Comparison of ENCODE assay signal across 11 cellular contexts in genomic region chr4:47936336-47936735, GRCh38.
"Had no signal": no experiment of that assay in that cellular context is flagged by ENCODE, and none has a peak within 500 bp of the region (broad histone marks: within the 10 kb centered on the region; RNA-seq: fewer than 3 reads in every experiment).

No MANE protein-coding gene starts in this region.

- H3K4me1 ChIP-seq: HAP-1 had no signal

- H3K4me1 Mint-ChIP-seq: GM23338, H9 had no signal

- ATAC-seq: GM23338, HCT116 had no signal

- H3K4me3 Mint-ChIP-seq: GM23338, H9, HFFc6 had no signal

- H3K9me3 ChIP-seq: HAP-1 had no signal

- H3K36me3 ChIP-seq: HAP-1 had no signal

- H3K27ac Mint-ChIP-seq: GM23338, H9, HFFc6 had no signal

- H3K4me2 ChIP-seq: GM23338 had no signal

- H2AFZ ChIP-seq: GM23248, GM23338 had no signal

- H3K27ac ChIP-seq: GM23248 had no signal

- DNase-seq: GM23248, GOT3, H7, H9, HCEC 1CT, HFFc6 had no signal

- H3K4me3 ChIP-seq: GM23248, GM23338, HAP-1 had no signal

- FAIRE-seq: H1, H54 had no signal

- H3K9ac ChIP-seq: GM23248 had no signal

- H3K9me3 Mint-ChIP-seq: HFFc6 had no signal
